In the genomic region with DNA sequence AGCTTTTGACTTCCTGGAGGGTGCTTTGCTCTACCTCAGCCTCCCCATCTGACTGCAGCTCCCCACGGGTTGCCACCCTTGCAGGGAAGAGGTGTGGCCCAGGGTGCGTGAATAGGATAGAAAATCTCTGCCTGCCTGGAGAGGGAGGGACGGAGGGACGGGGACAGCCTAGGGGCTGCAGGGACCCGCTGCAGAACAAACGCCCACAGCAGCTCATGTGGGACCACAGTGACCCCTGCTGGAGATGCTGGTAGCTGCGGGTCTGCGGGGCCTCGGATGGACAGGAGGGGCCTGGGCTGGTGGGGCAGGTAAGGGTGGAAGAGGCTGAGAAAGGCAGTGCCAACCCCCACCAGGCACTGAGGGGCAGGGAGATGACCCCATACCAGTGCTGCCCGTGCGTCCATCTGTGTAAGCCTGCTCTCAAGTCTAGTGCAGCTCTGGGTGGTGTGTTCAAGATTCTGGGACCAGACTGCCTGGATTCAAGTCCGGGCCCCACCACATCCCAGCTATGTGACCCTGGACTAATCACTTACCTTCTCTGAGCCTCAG, we compare ENCODE assay signal across 9 cellular contexts. TPM values are rescaled to one million over a fixed set of nuclear protein-coding genes. Genes with fewer than 3 reads are reported as not detected.
A peak's percentile ranks its signal among the peaks of the same experiment; 100 is the strongest.
DNase-seq lines count a peak whose midpoint lies in the region; TF ChIP-seq lines count a peak whose summit lies in the region.
"Had no signal": no experiment of that assay in that cellular context is flagged by ENCODE, and none has a peak within 500 bp of the region (broad histone marks: within the 10 kb centered on the region; RNA-seq: fewer than 3 reads in every experiment).

No MANE protein-coding gene starts in this region.

- no peaks in the 10 kb centered on the region for H3K36me3 ChIP-seq in osteoblast (ENCODE audit: insufficient read depth, low read length)
- peaks cover 0 to 53% (median 0%) of the 10 kb centered on the region in 3 donors for H3K36me3 ChIP-seq in tibial nerve

- peak; percentile 92 for TF ChIP-seq CTCF in osteoblast (IDR thresholded peaks at IDR 0.05; ENCODE audit: extremely low read depth, low read depth, low read length)
- peak; percentile 76 to 90 (median 88) for TF ChIP-seq CTCF in tibial nerve (IDR thresholded peaks at IDR 0.05)

- H3K4me3 ChIP-seq in osteoblast (ENCODE audit: insufficient read depth, low read length): peak overlapping the region; percentile 25
- no peak overlapping the region for H3K4me3 ChIP-seq in tibial nerve

- peak; percentile 91 for DNase-seq in COLO829 (ENCODE audit: low spot score)
- DNase-seq in HS-27A (ENCODE audit: low read depth): peak; percentile 72
- DNase-seq in RPMI8226: peak; percentile 64
- DNase-seq in activated T-helper 2 cell treated with anti-CD3 and anti-CD28 coated beads, Interferon-gamma antibody, Interleukin-2, Interleukin-4, amounts not matched to agents 10 μg/mL and 5 μg/mL and 100 μg/mL, durations not matched to agents 14 hours and 24 hours and 36 hours (ENCODE audit: low spot score): peak; percentile 40
- peak; percentile 39 for DNase-seq in foreskin melanocyte
- DNase-seq in osteoblast (ENCODE audit: insufficient read length, low spot score, missing footprints): peak; percentile 96
- peak; percentile 58 to 76 for DNase-seq in tibial nerve (ENCODE audit: low spot score in 2 of 2)
- no peak for DNase-seq in NCI-H774 (lab: John Stamatoyannopoulos, UW)

- no peak overlapping the region for H2AFZ ChIP-seq in osteoblast (ENCODE audit: low read length)

- no peak overlapping the region for H3K27ac Mint-ChIP-seq in activated T-helper 2 cell treated with anti-CD3 and anti-CD28 coated beads, Interferon-gamma antibody, Interleukin-2, Interleukin-4, amounts not matched to agents 10 μg/mL and 5 μg/mL and 100 μg/mL, durations not matched to agents 14 hours and 24 hours and 36 hours

- H3K4me2 ChIP-seq in osteoblast (ENCODE audit: insufficient read depth, low read length): peak overlapping the region; percentile 51

- no peak for TF ChIP-seq EP300 in tibial nerve (IDR thresholded peaks at IDR 0.05)

- H3K9me3 ChIP-seq in osteoblast (ENCODE audit: low read depth, low read length) (no peaks in the 10 kb centered on the region), tibial nerve (no peaks in the 10 kb centered on the region)

- H3K4me3 Mint-ChIP-seq in activated T-helper 2 cell treated with anti-CD3 and anti-CD28 coated beads, Interferon-gamma antibody, Interleukin-2, Interleukin-4, amounts not matched to agents 10 μg/mL and 5 μg/mL and 100 μg/mL, durations not matched to agents 14 hours and 24 hours and 36 hours (ENCODE audit: low read depth): no peak overlapping the region

- 21 to 23% methylated on average over 12 of the region's 12 CpGs for WGBS in tibial nerve, 2 donors

- H3K36me3 Mint-ChIP-seq in activated T-helper 2 cell treated with anti-CD3 and anti-CD28 coated beads, Interferon-gamma antibody, Interleukin-2, Interleukin-4, amounts not matched to agents 10 μg/mL and 5 μg/mL and 100 μg/mL, durations not matched to agents 14 hours and 24 hours and 36 hours (ENCODE audit: low read depth): no peaks in the 10 kb centered on the region

- no peaks in the 10 kb centered on the region for H3K4me1 Mint-ChIP-seq in activated T-helper 2 cell treated with anti-CD3 and anti-CD28 coated beads, Interferon-gamma antibody, Interleukin-2, Interleukin-4, amounts not matched to agents 10 μg/mL and 5 μg/mL and 100 μg/mL, durations not matched to agents 14 hours and 24 hours and 36 hours (ENCODE audit: low read depth)

- no peak for TF ChIP-seq POLR2A in tibial nerve (IDR thresholded peaks at IDR 0.05)

- intact Hi-C loops in activated T-helper 2 cell treated with anti-CD3 and anti-CD28 coated beads, Interferon-gamma antibody, Interleukin-2, Interleukin-4, amounts not matched to agents 10 μg/mL and 5 μg/mL and 100 μg/mL, durations not matched to agents 14 hours and 24 hours and 36 hours (cut with micrococcal nuclease): loop anchor here (1.0 to 10.0 kb wide), 3 partner anchors 149 to 656 kb away; no protein-coding TSS in a partner anchor

- no peaks in the 10 kb centered on the region for H3K9me3 Mint-ChIP-seq in activated T-helper 2 cell treated with anti-CD3 and anti-CD28 coated beads, Interferon-gamma antibody, Interleukin-2, Interleukin-4, amounts not matched to agents 10 μg/mL and 5 μg/mL and 100 μg/mL, durations not matched to agents 14 hours and 24 hours and 36 hours

- H3K79me2 ChIP-seq in osteoblast (ENCODE audit: insufficient read depth, low read length): no peaks in the 10 kb centered on the region

- H3K4me1 ChIP-seq in osteoblast (ENCODE audit: insufficient read depth, low read length) (peaks cover 27% of the 10 kb centered on the region), tibial nerve (peaks cover 0 to 17% (median 0%) of the 10 kb centered on the region in 4 donors)

- H3K27me3 ChIP-seq in osteoblast (ENCODE audit: insufficient read depth, low read length): no peaks in the 10 kb centered on the region
- H3K27me3 ChIP-seq in tibial nerve: no peaks in the 10 kb centered on the region

- H4K20me1 ChIP-seq in osteoblast (ENCODE audit: insufficient read depth, low read length): no peaks in the 10 kb centered on the region

- H3K27ac ChIP-seq in osteoblast (ENCODE audit: low read depth, low read length): no peak overlapping the region
- no peak overlapping the region for H3K27ac ChIP-seq in tibial nerve

- no peaks in the 10 kb centered on the region for H3K27me3 Mint-ChIP-seq in activated T-helper 2 cell treated with anti-CD3 and anti-CD28 coated beads, Interferon-gamma antibody, Interleukin-2, Interleukin-4, amounts not matched to agents 10 μg/mL and 5 μg/mL and 100 μg/mL, durations not matched to agents 14 hours and 24 hours and 36 hours (ENCODE audit: low read depth)

RNA-seq across cellular contexts. Expression of a gene that starts 39.4 kb away (rescaled TPM):
- not detected in 2 replicates for total RNA-seq in activated T-helper 2 cell treated with anti-CD3 and anti-CD28 coated beads, Interferon-gamma antibody, Interleukin-2, Interleukin-4, amounts not matched to agents 10 μg/mL and 5 μg/mL and 100 μg/mL, durations not matched to agents 14 hours and 24 hours and 36 hours
- 2.5 and 2.7 TPM in 2 replicates for total RNA-seq in osteoblast
- total RNA-seq in tibial nerve: 10 to 100 TPM; 12.0 to 36.3 (median 23.1) TPM
- total RNA-seq: T-helper 1 cell treated with Interleukin-12 subunit alpha and Interleukin-12 subunit beta and Interleukin-4 antibody, amounts not matched to agents 30 ng/mL and 1 ng/mL, for 36 hours had no signal

RNA-seq across cellular contexts. Expression of a gene that starts 56.0 kb away (rescaled TPM):
- total RNA-seq in activated T-helper 2 cell treated with anti-CD3 and anti-CD28 coated beads, Interferon-gamma antibody, Interleukin-2, Interleukin-4, amounts not matched to agents 10 μg/mL and 5 μg/mL and 100 μg/mL, durations not matched to agents 14 hours and 24 hours and 36 hours: not detected in 2 replicates
- total RNA-seq in osteoblast (78.2 and 137 TPM in 2 replicates), tibial nerve (10 to 100 TPM; 17.0 to 87.6 (median 55.8) TPM)

Comparison
In these comparisons a context has a peak if more than half of its experiments do, and no peak if none do; other contexts are left out.
1. RNA of a gene that starts 56.0 kb away (total RNA-seq): 78.2 to 137 TPM in osteoblast and 17.0 to 87.6 TPM in tibial nerve; not detected in activated T-helper 2 cell treated with anti-CD3 and anti-CD28 coated beads, Interferon-gamma antibody, Interleukin-2, Interleukin-4, amounts not matched to agents 10 μg/mL and 5 μg/mL and 100 μg/mL, durations not matched to agents 14 hours and 24 hours and 36 hours; every median in the first group is over 10 times any median in the second.